Comparison of ENCODE assay signal across 24 cellular contexts in the genomic region with DNA sequence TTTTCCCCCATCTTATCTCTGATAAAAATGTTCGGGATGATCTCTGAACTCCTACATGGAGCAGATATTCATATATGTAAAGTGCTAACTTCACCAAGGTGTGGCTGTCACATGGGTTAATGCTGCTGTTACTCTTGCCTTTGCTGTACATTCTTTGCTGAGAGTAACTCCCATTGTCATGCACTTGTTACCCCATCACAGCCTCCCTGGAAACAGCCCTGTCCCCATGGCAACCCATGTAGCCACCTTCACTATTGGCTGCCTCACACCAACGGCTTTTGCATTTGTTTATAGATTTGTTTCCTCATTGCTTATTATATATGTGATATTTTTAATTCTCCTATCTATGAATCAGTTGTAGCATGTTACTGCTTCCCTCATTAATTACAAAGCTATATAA.
"Had no signal": no experiment of that assay in that cellular context is flagged by ENCODE, and none has a peak within 500 bp of the region (broad histone marks: within the 10 kb centered on the region; RNA-seq: fewer than 3 reads in every experiment).

No MANE protein-coding gene starts in this region.

- H3K4me3 Mint-ChIP-seq: activated CD4-positive, alpha-beta T cell treated with anti-CD3 and anti-CD28 coated beads, Interleukin-2, amount 10 ng/mL, durations not matched to agents 24 days and 14 days; activated CD8-positive, alpha-beta T cell treated with anti-CD3 and anti-CD28 coated beads, Interleukin-2, amount 10 ng/mL, durations not matched to agents 7 days and 5 days; activated naive CD4-positive, alpha-beta T cell treated with anti-CD3 and anti-CD28 coated beads for 36 hours; activated naive CD8-positive, alpha-beta T cell treated with anti-CD3 and anti-CD28 coated beads, Interleukin-2, amount 50 U/mL, for 24 hours; activated T-cell treated with anti-CD3 and anti-CD28 coated beads, Interleukin-2, amount 50 U/mL, for 24 hours; central memory CD8-positive, alpha-beta T cell; immature natural killer cell; neural crest cell had no signal

- H3K27me3 ChIP-seq: brain microvascular endothelial cell, colonic mucosa, foreskin keratinocyte, right atrium auricular region, thyroid gland, uterus had no signal

- H3K4me1 ChIP-seq: colonic mucosa, prostate gland had no signal

- H3K9me3 Mint-ChIP-seq: activated CD4-positive, alpha-beta T cell treated with anti-CD3 and anti-CD28 coated beads, Interleukin-2, amount 10 ng/mL, durations not matched to agents 24 days and 14 days; activated naive CD4-positive, alpha-beta T cell treated with anti-CD3 and anti-CD28 coated beads for 36 hours; activated naive CD8-positive, alpha-beta T cell treated with anti-CD3 and anti-CD28 coated beads, Interleukin-2, amount 50 U/mL, for 24 hours; activated T-cell treated with anti-CD3 and anti-CD28 coated beads, Interleukin-2, amount 50 U/mL, for 24 hours; central memory CD8-positive, alpha-beta T cell; immature natural killer cell; neural crest cell had no signal

- H3K27me3 Mint-ChIP-seq: activated T-cell treated with anti-CD3 and anti-CD28 coated beads, Interleukin-2, amount 50 U/mL, for 24 hours had no signal

- H3K27ac ChIP-seq: brain microvascular endothelial cell, colonic mucosa, foreskin keratinocyte, left ventricle myocardium inferior, prostate gland, right atrium auricular region, thyroid gland, uterus had no signal

- H3K27ac Mint-ChIP-seq: activated CD4-positive, alpha-beta T cell treated with anti-CD3 and anti-CD28 coated beads, Interleukin-2, amount 10 ng/mL, durations not matched to agents 24 days and 14 days; activated CD8-positive, alpha-beta T cell treated with anti-CD3 and anti-CD28 coated beads, Interleukin-2, amount 10 ng/mL, durations not matched to agents 7 days and 5 days; activated naive CD4-positive, alpha-beta T cell treated with anti-CD3 and anti-CD28 coated beads for 36 hours; activated naive CD8-positive, alpha-beta T cell treated with anti-CD3 and anti-CD28 coated beads, Interleukin-2, amount 50 U/mL, for 24 hours; activated T-cell treated with anti-CD3 and anti-CD28 coated beads, Interleukin-2, amount 50 U/mL, for 24 hours; immature natural killer cell had no signal

- H3K4me1 Mint-ChIP-seq: activated CD4-positive, alpha-beta T cell treated with anti-CD3 and anti-CD28 coated beads, Interleukin-2, amount 10 ng/mL, durations not matched to agents 24 days and 14 days; activated naive CD8-positive, alpha-beta T cell treated with anti-CD3 and anti-CD28 coated beads, Interleukin-2, amount 50 U/mL, for 24 hours; central memory CD8-positive, alpha-beta T cell; immature natural killer cell; neural crest cell had no signal

- ATAC-seq: activated CD8-positive, alpha-beta T cell treated with anti-CD3 and anti-CD28 coated beads, Interleukin-2, amount 10 ng/mL, durations not matched to agents 7 days and 5 days; activated naive CD8-positive, alpha-beta T cell treated with anti-CD3 and anti-CD28 coated beads, Interleukin-2, amount 50 U/mL, for 24 hours; foreskin keratinocyte had no signal

- H3K36me3 Mint-ChIP-seq: immature natural killer cell had no signal

- DNase-seq: activated CD4-positive, alpha-beta T cell treated with anti-CD3 and anti-CD28 coated beads, Interleukin-2, amount 10 ng/mL, durations not matched to agents 24 days and 14 days; activated CD8-positive, alpha-beta T cell treated with anti-CD3 and anti-CD28 coated beads, Interleukin-2, amount 10 ng/mL, durations not matched to agents 7 days and 5 days; activated naive CD4-positive, alpha-beta T cell treated with anti-CD3 and anti-CD28 coated beads for 36 hours; activated naive CD8-positive, alpha-beta T cell treated with anti-CD3 and anti-CD28 coated beads, Interleukin-2, amount 50 U/mL, for 24 hours; activated T-cell treated with anti-CD3 and anti-CD28 coated beads, Interleukin-2, amount 50 U/mL, for 24 hours; aorta; brain microvascular endothelial cell; colonic mucosa; foreskin keratinocyte; hippocampal formation; immature natural killer cell; kidney glomerular epithelial cell; left ventricle myocardium inferior; mammary epithelial cell; stimulated activated CD4-positive, alpha-beta T cell treated with anti-CD3 and anti-CD28 coated beads, Interleukin-12 subunit alpha, Interleukin-12 subunit beta, amount 100 ng/mL, for 4 hours; stimulated activated CD4-positive, alpha-beta T cell treated with anti-CD3 and anti-CD28 coated beads, Interleukin-1b, Interleukin-23, amount 100 ng/mL, for 48 hours; stimulated activated naive CD4-positive, alpha-beta T cell treated with Interleukin-2 at 50 U/mL for 16 hours; T-helper 9 cell; thyroid gland; uterus had no signal

- H3K36me3 ChIP-seq: brain microvascular endothelial cell, colonic mucosa, left ventricle myocardium inferior, prostate gland, right atrium auricular region, thyroid gland, uterus had no signal

- H3K4me3 ChIP-seq: colonic mucosa, left ventricle myocardium inferior, prostate gland, right atrium auricular region, thyroid gland, uterus had no signal
